ENCODE assay signal across 1 cellular context in the genomic region with DNA sequence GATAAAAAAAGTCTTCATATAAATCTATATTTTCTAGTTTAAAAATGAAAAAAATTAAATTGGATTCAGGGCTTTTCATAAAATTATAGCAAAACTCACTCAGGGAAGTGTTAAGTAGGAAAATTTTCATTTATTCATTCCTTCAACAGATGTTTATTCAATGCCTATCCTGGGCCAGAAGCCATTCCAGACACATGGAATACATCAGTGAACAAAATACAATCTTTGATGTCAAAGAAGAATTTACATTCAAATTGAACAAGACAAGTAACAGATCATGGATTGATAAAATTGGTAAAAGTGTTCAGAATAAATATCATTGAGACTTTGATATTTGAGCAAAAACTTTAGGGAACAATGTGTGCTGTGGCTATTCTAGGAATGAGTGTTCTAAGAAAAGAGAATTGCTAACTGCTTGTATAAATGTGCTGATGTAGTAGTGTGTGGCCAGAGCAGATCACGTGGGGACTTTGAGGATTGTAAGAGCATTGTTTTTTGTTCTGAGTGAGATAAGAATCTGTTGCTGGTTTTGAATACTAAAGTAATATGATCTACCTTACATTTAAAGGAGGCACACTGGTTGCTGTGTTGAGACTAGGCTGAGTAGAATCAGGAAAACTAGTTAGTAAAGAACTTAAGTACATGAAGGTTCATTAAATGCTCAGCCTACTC.
TF ChIP-seq lines count a peak whose summit lies in the region.

No MANE protein-coding gene starts in this region.

TF ChIP-seq in GM12878, 131 proteins besides CTCF, POLR2A, EP300 and RAD21 (continued from another document):
- TF ChIP-seq, protein P1, sequence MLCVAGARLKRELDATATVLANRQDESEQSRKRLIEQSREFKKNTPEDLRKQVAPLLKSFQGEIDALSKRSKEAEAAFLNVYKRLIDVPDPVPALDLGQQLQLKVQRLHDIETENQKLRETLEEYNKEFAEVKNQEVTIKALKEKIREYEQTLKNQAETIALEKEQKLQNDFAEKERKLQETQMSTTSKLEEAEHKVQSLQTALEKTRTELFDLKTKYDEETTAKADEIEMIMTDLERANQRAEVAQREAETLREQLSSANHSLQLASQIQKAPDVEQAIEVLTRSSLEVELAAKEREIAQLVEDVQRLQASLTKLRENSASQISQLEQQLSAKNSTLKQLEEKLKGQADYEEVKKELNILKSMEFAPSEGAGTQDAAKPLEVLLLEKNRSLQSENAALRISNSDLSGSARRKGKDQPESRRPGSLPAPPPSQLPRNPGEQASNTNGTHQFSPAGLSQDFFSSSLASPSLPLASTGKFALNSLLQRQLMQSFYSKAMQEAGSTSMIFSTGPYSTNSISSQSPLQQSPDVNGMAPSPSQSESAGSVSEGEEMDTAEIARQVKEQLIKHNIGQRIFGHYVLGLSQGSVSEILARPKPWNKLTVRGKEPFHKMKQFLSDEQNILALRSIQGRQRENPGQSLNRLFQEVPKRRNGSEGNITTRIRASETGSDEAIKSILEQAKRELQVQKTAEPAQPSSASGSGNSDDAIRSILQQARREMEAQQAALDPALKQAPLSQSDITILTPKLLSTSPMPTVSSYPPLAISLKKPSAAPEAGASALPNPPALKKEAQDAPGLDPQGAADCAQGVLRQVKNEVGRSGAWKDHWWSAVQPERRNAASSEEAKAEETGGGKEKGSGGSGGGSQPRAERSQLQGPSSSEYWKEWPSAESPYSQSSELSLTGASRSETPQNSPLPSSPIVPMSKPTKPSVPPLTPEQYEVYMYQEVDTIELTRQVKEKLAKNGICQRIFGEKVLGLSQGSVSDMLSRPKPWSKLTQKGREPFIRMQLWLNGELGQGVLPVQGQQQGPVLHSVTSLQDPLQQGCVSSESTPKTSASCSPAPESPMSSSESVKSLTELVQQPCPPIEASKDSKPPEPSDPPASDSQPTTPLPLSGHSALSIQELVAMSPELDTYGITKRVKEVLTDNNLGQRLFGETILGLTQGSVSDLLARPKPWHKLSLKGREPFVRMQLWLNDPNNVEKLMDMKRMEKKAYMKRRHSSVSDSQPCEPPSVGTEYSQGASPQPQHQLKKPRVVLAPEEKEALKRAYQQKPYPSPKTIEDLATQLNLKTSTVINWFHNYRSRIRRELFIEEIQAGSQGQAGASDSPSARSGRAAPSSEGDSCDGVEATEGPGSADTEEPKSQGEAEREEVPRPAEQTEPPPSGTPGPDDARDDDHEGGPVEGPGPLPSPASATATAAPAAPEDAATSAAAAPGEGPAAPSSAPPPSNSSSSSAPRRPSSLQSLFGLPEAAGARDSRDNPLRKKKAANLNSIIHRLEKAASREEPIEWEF (IDR thresholded peaks at IDR 0.05; ENCODE audit: insufficient replicate concordance, low read depth, low read length), result no peak
- TF ChIP-seq, protein P2, sequence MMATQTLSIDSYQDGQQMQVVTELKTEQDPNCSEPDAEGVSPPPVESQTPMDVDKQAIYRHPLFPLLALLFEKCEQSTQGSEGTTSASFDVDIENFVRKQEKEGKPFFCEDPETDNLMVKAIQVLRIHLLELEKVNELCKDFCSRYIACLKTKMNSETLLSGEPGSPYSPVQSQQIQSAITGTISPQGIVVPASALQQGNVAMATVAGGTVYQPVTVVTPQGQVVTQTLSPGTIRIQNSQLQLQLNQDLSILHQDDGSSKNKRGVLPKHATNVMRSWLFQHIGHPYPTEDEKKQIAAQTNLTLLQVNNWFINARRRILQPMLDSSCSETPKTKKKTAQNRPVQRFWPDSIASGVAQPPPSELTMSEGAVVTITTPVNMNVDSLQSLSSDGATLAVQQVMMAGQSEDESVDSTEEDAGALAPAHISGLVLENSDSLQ (IDR thresholded peaks at IDR 0.05), result no peak
- TF ChIP-seq STAT1 (conservative IDR thresholded peaks at IDR 0.05), result no peak
